22 cellular contexts compared by ENCODE assay signal in genomic region chr12:89920866-89921265, GRCh38.
A peak's percentile ranks its signal among the peaks of the same experiment; 100 is the strongest.
DNase-seq lines count a peak whose midpoint lies in the region; ATAC-seq and TF ChIP-seq lines count a peak whose summit lies in the region.
"Had no signal": no experiment of that assay in that cellular context is flagged by ENCODE, and none has a peak within 500 bp of the region (broad histone marks: within the 10 kb centered on the region; RNA-seq: fewer than 3 reads in every experiment).

No MANE protein-coding gene starts in this region.

- H3K4me2 ChIP-seq in mammary epithelial cell (ENCODE audit: insufficient read depth, low read depth, low read length) (no peak overlapping the region), neural progenitor cell (no peak overlapping the region)
- H3K4me2 ChIP-seq: PC-9 had no signal

- dilution Hi-C loops in mammary epithelial cell (cut with HindIII; ENCODE audit: low sequenced_read_pairs) = no loop called here

- H2AFZ ChIP-seq in mammary epithelial cell (ENCODE audit: low read depth, low read length) = peak overlapping the region; percentile 46
- peak overlapping the region; percentile 97 for H2AFZ ChIP-seq in neural progenitor cell (replicated peaks)
- H2AFZ ChIP-seq: PC-9 had no signal

- H3K79me2 ChIP-seq in mammary epithelial cell (ENCODE audit: insufficient read depth, low read length) (no peaks in the 10 kb centered on the region), neural progenitor cell (ENCODE audit: low read depth) (no peaks in the 10 kb centered on the region)

- BruUV-seq in mammary epithelial cell (replicated peaks; lab: Mats Ljungman, UMichigan) (no TSS peak), MCF 10A (replicated peaks; lab: Mats Ljungman, UMichigan) (no TSS peak)

- H3K4me1 ChIP-seq in mammary epithelial cell (ENCODE audit: insufficient read depth, low read length) (no peaks in the 10 kb centered on the region), neural progenitor cell (peaks cover 11% of the 10 kb centered on the region)
- H3K4me1 ChIP-seq: BE2C had no signal

- no peaks in the 10 kb centered on the region for H3K36me3 ChIP-seq in mammary epithelial cell (ENCODE audit: insufficient read depth, low read length)
- no peaks in the 10 kb centered on the region for H3K36me3 ChIP-seq in neural progenitor cell
- H3K36me3 ChIP-seq: BE2C had no signal

- no peaks in the 10 kb centered on the region for H3K27me3 ChIP-seq in mammary epithelial cell (ENCODE audit: insufficient read depth, low read length)
- no peaks in the 10 kb centered on the region for H3K27me3 ChIP-seq in neural progenitor cell
- H3K27me3 ChIP-seq: BE2C had no signal

- POLR2A ChIA-PET in MCF 10A (lab: Yijun Ruan, JAX) = interaction anchor here (1.0 kb wide), 1 partner anchor 23 kb away, joined by 3 read pairs; no protein-coding TSS in a partner anchor

- no peak overlapping the region for H3K4me3 ChIP-seq in mammary epithelial cell (replicated peaks in 1 of 3; ENCODE audit: insufficient read depth in 1 of 3, low read depth in 2 of 3, low read length in 3 of 3)
- H3K4me3 ChIP-seq in neural progenitor cell = no peak overlapping the region
- H3K4me3 ChIP-seq in coronary artery = no peak overlapping the region
- H3K4me3 ChIP-seq: PC-9 had no signal

- CTCF ChIA-PET in mammary epithelial cell (lab: Charles Lee; ENCODE audit: low non-redundant PET) = no interaction called here
- CTCF ChIA-PET in MCF 10A (lab: Yijun Ruan, JAX) = no interaction called here

- H3K4me1 Mint-ChIP-seq in MCF 10A (ENCODE audit: insufficient read depth, unreplicated experiment) (peaks cover 5% of the 10 kb centered on the region), neural progenitor cell (peaks cover 4% of the 10 kb centered on the region)

- no peak overlapping the region for H3K9ac ChIP-seq in mammary epithelial cell (ENCODE audit: insufficient read depth, low read length)
- H3K9ac ChIP-seq in neural progenitor cell = no peak overlapping the region

- 61% methylated on average over 6 of the region's 6 CpGs for WGBS in mammary epithelial cell (ENCODE audit: low coverage, missing lambda C conversion rate)

- H3K27me3 Mint-ChIP-seq in MCF 10A (ENCODE audit: insufficient read depth, unreplicated experiment) = no peaks in the 10 kb centered on the region
- H3K27me3 Mint-ChIP-seq in neural progenitor cell (ENCODE audit: insufficient read depth, low read depth) = no peaks in the 10 kb centered on the region
- H3K27me3 Mint-ChIP-seq: CD4-positive, CD25-positive, alpha-beta regulatory T cell had no signal

- intact Hi-C loops in mammary epithelial cell (cut with micrococcal nuclease) = no loop called here
- intact Hi-C loops in MCF 10A (cut with micrococcal nuclease) = no loop called here

- H3K36me3 Mint-ChIP-seq in MCF 10A (ENCODE audit: insufficient read depth, unreplicated experiment) (no peaks in the 10 kb centered on the region), neural progenitor cell (no peaks in the 10 kb centered on the region)
- H3K36me3 Mint-ChIP-seq: CD4-positive, CD25-positive, alpha-beta regulatory T cell had no signal

- H3K4me3 Mint-ChIP-seq in MCF 10A (ENCODE audit: unreplicated experiment) (no peak overlapping the region), neural progenitor cell (no peak overlapping the region)
- H3K4me3 Mint-ChIP-seq: CD4-positive, CD25-positive, alpha-beta regulatory T cell had no signal

- H4K20me1 ChIP-seq in mammary epithelial cell (ENCODE audit: insufficient read depth, low read length) (no peaks in the 10 kb centered on the region), neural progenitor cell (ENCODE audit: low read depth) (no peaks in the 10 kb centered on the region)

- TF ChIP-seq CTCF in mammary epithelial cell (conservative IDR thresholded peaks at IDR 0.05 in 1 of 2, IDR thresholded peaks at IDR 0.05 in 1 of 2; ENCODE audit: extremely low read depth in 1 of 2, insufficient read depth in 1 of 2, low read depth in 1 of 2, low read length in 2 of 2) (no peak), MCF 10A (IDR thresholded peaks at IDR 0.05; ENCODE audit: unreplicated experiment) (no peak), neural progenitor cell (IDR thresholded peaks at IDR 0.05) (no peak), coronary artery (IDR thresholded peaks at IDR 0.05) (no peak)

- H3K27ac Mint-ChIP-seq in MCF 10A (ENCODE audit: low read depth, unreplicated experiment) = no peak overlapping the region
- H3K27ac Mint-ChIP-seq in neural progenitor cell = peak overlapping the region; percentile 52
- H3K27ac Mint-ChIP-seq: CD4-positive, CD25-positive, alpha-beta regulatory T cell had no signal

- in situ Hi-C loops in mammary epithelial cell (cut with MboI; ENCODE audit: low sequenced_read_pairs in 2 of 2) = no loop called here

- H3F3A ChIP-seq in neural progenitor cell (ENCODE audit: low read depth) = no peaks in the 10 kb centered on the region

- H3K9me3 Mint-ChIP-seq in MCF 10A (ENCODE audit: unreplicated experiment) = no peaks in the 10 kb centered on the region
- H3K9me3 Mint-ChIP-seq in neural progenitor cell = peaks cover 2% of the 10 kb centered on the region

- no peaks in the 10 kb centered on the region for H3K9me3 ChIP-seq in mammary epithelial cell (replicated peaks; ENCODE audit: insufficient read depth, low read length)
- H3K9me3 ChIP-seq in neural progenitor cell (ENCODE audit: low read depth) = no peaks in the 10 kb centered on the region
- H3K9me3 ChIP-seq: BE2C had no signal

- DNase-seq in mammary epithelial cell = no peak
- DNase-seq in MCF 10A (ENCODE audit: unreplicated experiment) = no peak
- peak; percentile 68 for DNase-seq in epidermal melanocyte (ENCODE audit: insufficient read length, low spot score)
- DNase-seq in neural progenitor cell (ENCODE audit: low spot score) = no peak
- DNase-seq in coronary artery (ENCODE audit: low spot score) = no peak
- DNase-seq: BE2C; CD4-positive, CD25-positive, alpha-beta regulatory T cell; EL; GOT3; KG1; NCI-H1417; NCI-H1930; NCI-H226; NCI-H524; NCI-H82; PC-9; SIG-M5 had no signal

- H3K27ac ChIP-seq in mammary epithelial cell (ENCODE audit: insufficient read depth, low read depth, low read length) (no peak overlapping the region), neural progenitor cell (no peak overlapping the region), coronary artery (no peak overlapping the region)
- H3K27ac ChIP-seq: 22Rv1, PC-9, RWPE1 had no signal

- ATAC-seq in GM18870 (IDR thresholded peaks at IDR 0.05; ENCODE audit: unreplicated experiment) (no peak), GM19351 (IDR thresholded peaks at IDR 0.05; ENCODE audit: unreplicated experiment) (no peak), GM21515 (IDR thresholded peaks at IDR 0.05; ENCODE audit: unreplicated experiment) (no peak)
